ENCODE assay signal across 8 cellular contexts in the genomic region with DNA sequence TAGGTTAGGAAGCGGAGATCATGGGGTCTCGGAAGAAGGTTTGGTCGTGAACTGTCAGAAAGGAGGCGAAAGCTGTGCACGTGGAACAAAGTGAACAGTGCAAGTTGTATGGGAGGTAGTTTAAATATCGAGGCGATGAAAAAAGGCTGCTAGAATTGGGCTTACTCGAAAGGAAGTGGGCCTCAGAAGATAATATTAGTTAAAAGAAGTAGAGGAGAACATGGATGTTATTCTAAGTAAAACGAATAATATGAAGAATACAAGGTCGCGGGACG. TPM values are rescaled to one million over a fixed set of nuclear protein-coding genes. Genes with fewer than 3 reads are reported as not detected.
DNase-seq lines count a peak whose midpoint lies in the region; ATAC-seq, FAIRE-seq and TF ChIP-seq lines count a peak whose summit lies in the region.

No MANE protein-coding gene starts in this region.

- H3K27me3 Mint-ChIP-seq in osteocyte (ENCODE audit: unreplicated experiment), result no peaks in the 10 kb centered on the region

- BruUV-seq in endothelial cell of umbilical vein (replicated peaks; lab: Mats Ljungman, UMichigan), result no TSS peak

- POLR2A ChIA-PET in endothelial cell of umbilical vein (lab: Charles Lee), result interaction anchor here (1.1 kb wide), 1 partner anchor 108 kb away, joined by 4 read pairs; no protein-coding TSS in a partner anchor

- intact Hi-C loops in endothelial cell of umbilical vein (cut with micrococcal nuclease), result loop anchor here (10.0 kb wide), 1 partner anchor 565 kb away; the partner anchor contains the start of gene MAN1A2

- no peak for FAIRE-seq in endothelial cell of umbilical vein (lab: Jason Lieb, UNC)

- dilution Hi-C loops in endothelial cell of umbilical vein (cut with MboI; ENCODE audit: extremely low pct_ligation_motif_present, low sequenced_read_pairs), result no loop called here

- DNase-seq in NCI-H69 (lab: John Stamatoyannopoulos, UW) (peak; percentile 34), endothelial cell of umbilical vein (ENCODE audit: low read depth, low spot score) (no peak), osteocyte (ENCODE audit: extremely low spot score, unreplicated experiment) (no peak), OCI-M1 (lab: John Stamatoyannopoulos, UW) (no peak), NCI-H1417 (lab: John Stamatoyannopoulos, UW) (no peak)
- no peak for DNase-seq in activated CD4-positive, CD25-positive, alpha-beta regulatory T cell treated with anti-CD3 and anti-CD28 coated beads, Interleukin-2, amount 50 U/mL, for 72 hours

- H3K27me3 ChIP-seq in endothelial cell of umbilical vein (ENCODE audit: control insufficient read depth in 2 of 2, insufficient read depth in 2 of 2, low read length in 2 of 2), result no peaks in the 10 kb centered on the region

- H3K36me3 Mint-ChIP-seq in osteocyte (ENCODE audit: unreplicated experiment), result peaks cover 6% of the 10 kb centered on the region

- H3K27ac Mint-ChIP-seq in osteocyte (ENCODE audit: unreplicated experiment), result peak overlapping the region; percentile 96

- H3K9me3 ChIP-seq in endothelial cell of umbilical vein (replicated peaks; ENCODE audit: control insufficient read depth, insufficient read depth, low read length), result no peaks in the 10 kb centered on the region

- TF ChIP-seq POLR2A in endothelial cell of umbilical vein (IDR thresholded peaks at IDR 0.05; ENCODE audit: low read depth, low read length), result no peak

- peak overlapping the region; percentile 61 to 93 (median 77) for H3K4me3 ChIP-seq in endothelial cell of umbilical vein (replicated peaks in 1 of 3; ENCODE audit: insufficient read depth in 1 of 3, low read depth in 1 of 3, low read length in 3 of 3)

- CTCF ChIA-PET in endothelial cell of umbilical vein (lab: Charles Lee), result interaction anchor here (1.3 kb wide), 1 partner anchor 34 kb away, joined by 7 read pairs; no protein-coding TSS in a partner anchor

- peaks cover 16% of the 10 kb centered on the region for H3K4me1 ChIP-seq in endothelial cell of umbilical vein (ENCODE audit: control insufficient read depth, extremely low read depth, insufficient read depth, low read length)

- no peaks in the 10 kb centered on the region for H3K9me3 Mint-ChIP-seq in osteocyte (ENCODE audit: unreplicated experiment)

- peak overlapping the region; percentile 79 for H2AFZ ChIP-seq in endothelial cell of umbilical vein (ENCODE audit: low read depth, low read length)

- peaks cover 2 to 3% of the 10 kb centered on the region in 2 experiments for H3K36me3 ChIP-seq in endothelial cell of umbilical vein (ENCODE audit: control insufficient read depth in 2 of 2, extremely low read depth in 1 of 2, insufficient read depth in 2 of 2, low read length in 2 of 2)

- peak overlapping the region; percentile 94 for H3K4me2 ChIP-seq in endothelial cell of umbilical vein (ENCODE audit: insufficient read depth, low read length)

- no peaks in the 10 kb centered on the region for H4K20me1 ChIP-seq in endothelial cell of umbilical vein (replicated peaks; ENCODE audit: control insufficient read depth, extremely low read depth, insufficient read depth, low read length)

- peak overlapping the region; percentile 94 for H3K4me3 Mint-ChIP-seq in osteocyte (ENCODE audit: unreplicated experiment)

- H3K79me2 ChIP-seq in endothelial cell of umbilical vein (ENCODE audit: control insufficient read depth, insufficient read depth, low read length), result peaks cover 58% of the 10 kb centered on the region

- no peaks in the 10 kb centered on the region for H3K9me1 ChIP-seq in endothelial cell of umbilical vein (replicated peaks; ENCODE audit: control insufficient read depth, extremely low read depth, insufficient read depth, low read length)

- peak overlapping the region; percentile 41 for H3K9ac ChIP-seq in endothelial cell of umbilical vein (replicated peaks; ENCODE audit: extremely low read depth, insufficient read depth, low read length)

- TF ChIP-seq CTCF in endothelial cell of umbilical vein (IDR thresholded peaks at IDR 0.05; ENCODE audit: extremely low read depth in 1 of 2, insufficient read depth in 1 of 2, low read depth in 1 of 2, low read length in 2 of 2) (no peak), osteocyte (IDR thresholded peaks at IDR 0.05) (no peak)

- peak overlapping the region; percentile 18 for H3K27ac ChIP-seq in endothelial cell of umbilical vein (ENCODE audit: insufficient read depth, low read depth, low read length)

- peaks cover 29% of the 10 kb centered on the region for H3K4me1 Mint-ChIP-seq in osteocyte (ENCODE audit: unreplicated experiment)

- peak; percentile 2 for ATAC-seq in GM18907 (IDR thresholded peaks at IDR 0.05; ENCODE audit: unreplicated experiment)
- no peak for ATAC-seq in HG03139 (IDR thresholded peaks at IDR 0.05; ENCODE audit: unreplicated experiment)

TF ChIP-seq in endothelial cell of umbilical vein, 7 proteins besides CTCF, POLR2A, EP300 and RAD21:
- TF ChIP-seq, protein P1, sequence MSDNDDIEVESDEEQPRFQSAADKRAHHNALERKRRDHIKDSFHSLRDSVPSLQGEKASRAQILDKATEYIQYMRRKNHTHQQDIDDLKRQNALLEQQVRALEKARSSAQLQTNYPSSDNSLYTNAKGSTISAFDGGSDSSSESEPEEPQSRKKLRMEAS (IDR thresholded peaks at IDR 0.05; ENCODE audit: insufficient read depth, insufficient read length), result peak; percentile 12
- no peak for TF ChIP-seq MYC (IDR thresholded peaks at IDR 0.05; ENCODE audit: low read depth, low read length)
- no peak for TF ChIP-seq EZH2 (IDR thresholded peaks at IDR 0.05; ENCODE audit: borderline replicate concordance, low read depth, low read length, severe bottlenecking)
- TF ChIP-seq JUN (IDR thresholded peaks at IDR 0.05; ENCODE audit: borderline replicate concordance, insufficient read depth, insufficient read length, low read depth), result no peak
- no peak for TF ChIP-seq FOS (IDR thresholded peaks at IDR 0.05; ENCODE audit: borderline replicate concordance, insufficient read depth, low read length)
- TF ChIP-seq POLR2AphosphoS5 (IDR thresholded peaks at IDR 0.05; ENCODE audit: insufficient read depth, low read depth, low read length), result no peak
- TF ChIP-seq GATA2 (IDR thresholded peaks at IDR 0.05; ENCODE audit: insufficient read depth, insufficient read length, low read depth, low read length), result no peak

RNA-seq across cellular contexts. Expression of gene WDR3, which starts 0.6 kb away (rescaled TPM):
- total RNA-seq in endothelial cell of umbilical vein (27.7 and 29.3 TPM in 2 replicates), osteocyte (24.0 TPM in 2 replicates)
- polyA plus RNA-seq in endothelial cell of umbilical vein, result 7.9 and 12.4 TPM in 2 replicates
- polyA plus RNA-seq in endothelial cell of umbilical vein (2011; cell fraction: cytosol; rRNA removed), result 12.7 and 12.8 TPM in 2 replicates
- polyA plus RNA-seq in endothelial cell of umbilical vein (2011; cell fraction: nucleus; rRNA removed), result 14.0 and 19.9 TPM in 2 replicates
- polyA plus RNA-seq in endothelial cell of umbilical vein (2012), result 23.2 and 28.6 TPM in 2 replicates
- 45.2 and 50.5 TPM in 2 replicates for polyA minus RNA-seq in endothelial cell of umbilical vein
- 50.7 TPM for polyA minus RNA-seq in endothelial cell of umbilical vein (2011; cell fraction: cytosol; rRNA and poly(A)+ RNA removed)
- polyA minus RNA-seq in endothelial cell of umbilical vein (2011; cell fraction: nucleus; rRNA and poly(A)+ RNA removed), result 8.4 and 11.3 TPM in 2 replicates

RNA-seq across cellular contexts. Expression of gene GDAP2, which starts 0.7 kb away (rescaled TPM):
- total RNA-seq in endothelial cell of umbilical vein, result 20.7 and 21.5 TPM in 2 replicates
- 3.8 and 4.5 TPM in 2 replicates for polyA plus RNA-seq in endothelial cell of umbilical vein
- 5.1 and 7.3 TPM in 2 replicates for polyA plus RNA-seq in endothelial cell of umbilical vein (2011; cell fraction: cytosol; rRNA removed)
- polyA plus RNA-seq in endothelial cell of umbilical vein (2011; cell fraction: nucleus; rRNA removed), result 7.9 and 9.7 TPM in 2 replicates
- polyA plus RNA-seq in endothelial cell of umbilical vein (2012), result 8.5 and 12.0 TPM in 2 replicates
- polyA minus RNA-seq in endothelial cell of umbilical vein, result 17.8 and 18.0 TPM in 2 replicates
- 11.9 TPM for polyA minus RNA-seq in endothelial cell of umbilical vein (2011; cell fraction: cytosol; rRNA and poly(A)+ RNA removed)
- 38.7 and 49.2 TPM in 2 replicates for polyA minus RNA-seq in endothelial cell of umbilical vein (2011; cell fraction: nucleus; rRNA and poly(A)+ RNA removed)
- 21.5 and 22.9 TPM in 2 replicates for total RNA-seq in osteocyte
